Comparison of ENCODE assay signal across 1 cellular context in the genomic region with DNA sequence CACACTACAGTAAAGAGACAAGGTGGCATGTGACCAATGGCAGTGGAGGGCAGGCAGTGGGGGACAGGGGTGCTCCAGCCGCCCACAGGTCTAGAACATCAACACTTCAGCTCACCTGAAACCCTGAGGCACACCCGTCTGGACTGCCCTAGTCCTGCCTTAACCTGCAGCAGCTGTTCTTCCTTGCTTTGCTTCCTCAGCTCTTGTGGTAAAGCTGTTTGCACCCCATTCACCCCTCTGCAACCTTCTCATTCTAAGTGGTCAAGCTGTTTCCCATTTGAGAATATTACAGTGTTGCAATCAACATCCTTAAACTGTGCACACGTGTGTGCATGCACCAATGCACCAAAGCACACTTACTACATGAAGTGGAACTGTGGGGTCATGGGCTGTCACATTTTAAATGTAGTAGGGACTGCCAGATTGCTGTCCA.
A peak's percentile ranks its signal among the peaks of the same experiment; 100 is the strongest.
TF ChIP-seq lines count a peak whose summit lies in the region.

No MANE protein-coding gene starts in this region.

TF ChIP-seq in GM12878, 131 proteins besides CTCF, POLR2A, EP300 and RAD21 (continued from another document):
- TF ChIP-seq, protein P1, sequence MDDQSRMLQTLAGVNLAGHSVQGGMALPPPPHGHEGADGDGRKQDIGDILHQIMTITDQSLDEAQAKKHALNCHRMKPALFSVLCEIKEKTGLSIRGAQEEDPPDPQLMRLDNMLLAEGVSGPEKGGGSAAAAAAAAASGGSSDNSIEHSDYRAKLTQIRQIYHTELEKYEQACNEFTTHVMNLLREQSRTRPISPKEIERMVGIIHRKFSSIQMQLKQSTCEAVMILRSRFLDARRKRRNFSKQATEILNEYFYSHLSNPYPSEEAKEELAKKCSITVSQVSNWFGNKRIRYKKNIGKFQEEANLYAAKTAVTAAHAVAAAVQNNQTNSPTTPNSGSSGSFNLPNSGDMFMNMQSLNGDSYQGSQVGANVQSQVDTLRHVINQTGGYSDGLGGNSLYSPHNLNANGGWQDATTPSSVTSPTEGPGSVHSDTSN (IDR thresholded peaks at IDR 0.05; ENCODE audit: insufficient replicate concordance, low read depth, low read length), result no peak
- TF ChIP-seq ETV6 (conservative IDR thresholded peaks at IDR 0.05 in 1 of 2, IDR thresholded peaks at IDR 0.05 in 1 of 2; ENCODE audit: borderline replicate concordance in 1 of 2, low read depth in 1 of 2) (peak in 1 of 2 experiments; percentile 63; a peak in 1 of 4 replicates), NR2F1 (conservative IDR thresholded peaks at IDR 0.05) (peak; percentile 91), PAX5 (IDR thresholded peaks at IDR 0.05; ENCODE audit: borderline replicate concordance, low read depth, low read length) (peak; percentile 77), ZNF274 (IDR thresholded peaks at IDR 0.05; ENCODE audit: insufficient read depth, insufficient read length) (no peak), ZNF622 (IDR thresholded peaks at IDR 0.05) (no peak), STAT3 (IDR thresholded peaks at IDR 0.05; ENCODE audit: low read depth, low read length) (no peak), GABPA (IDR thresholded peaks at IDR 0.05; ENCODE audit: low read depth) (no peak), FOXK2 (IDR thresholded peaks at IDR 0.05) (no peak; the same call in 1 of the 2 replicates), ZNF384 (IDR thresholded peaks at IDR 0.05; ENCODE audit: borderline replicate concordance, low read depth, low read length) (no peak), CHD1 (IDR thresholded peaks at IDR 0.05; ENCODE audit: low read depth, low read length) (no peak), DPF2 (IDR thresholded peaks at IDR 0.05) (peak; percentile 61; the same call in 1 of the 2 replicates), TBL1XR1 (IDR thresholded peaks at IDR 0.05; ENCODE audit: low read depth, low read length) (no peak)
- TF ChIP-seq, protein P2, sequence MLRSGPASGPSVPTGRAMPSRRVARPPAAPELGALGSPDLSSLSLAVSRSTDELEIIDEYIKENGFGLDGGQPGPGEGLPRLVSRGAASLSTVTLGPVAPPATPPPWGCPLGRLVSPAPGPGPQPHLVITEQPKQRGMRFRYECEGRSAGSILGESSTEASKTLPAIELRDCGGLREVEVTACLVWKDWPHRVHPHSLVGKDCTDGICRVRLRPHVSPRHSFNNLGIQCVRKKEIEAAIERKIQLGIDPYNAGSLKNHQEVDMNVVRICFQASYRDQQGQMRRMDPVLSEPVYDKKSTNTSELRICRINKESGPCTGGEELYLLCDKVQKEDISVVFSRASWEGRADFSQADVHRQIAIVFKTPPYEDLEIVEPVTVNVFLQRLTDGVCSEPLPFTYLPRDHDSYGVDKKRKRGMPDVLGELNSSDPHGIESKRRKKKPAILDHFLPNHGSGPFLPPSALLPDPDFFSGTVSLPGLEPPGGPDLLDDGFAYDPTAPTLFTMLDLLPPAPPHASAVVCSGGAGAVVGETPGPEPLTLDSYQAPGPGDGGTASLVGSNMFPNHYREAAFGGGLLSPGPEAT (IDR thresholded peaks at IDR 0.05; ENCODE audit: low read depth), result peak; percentile 74; the same call in 1 of the 2 replicates
- TF ChIP-seq, protein P3, sequence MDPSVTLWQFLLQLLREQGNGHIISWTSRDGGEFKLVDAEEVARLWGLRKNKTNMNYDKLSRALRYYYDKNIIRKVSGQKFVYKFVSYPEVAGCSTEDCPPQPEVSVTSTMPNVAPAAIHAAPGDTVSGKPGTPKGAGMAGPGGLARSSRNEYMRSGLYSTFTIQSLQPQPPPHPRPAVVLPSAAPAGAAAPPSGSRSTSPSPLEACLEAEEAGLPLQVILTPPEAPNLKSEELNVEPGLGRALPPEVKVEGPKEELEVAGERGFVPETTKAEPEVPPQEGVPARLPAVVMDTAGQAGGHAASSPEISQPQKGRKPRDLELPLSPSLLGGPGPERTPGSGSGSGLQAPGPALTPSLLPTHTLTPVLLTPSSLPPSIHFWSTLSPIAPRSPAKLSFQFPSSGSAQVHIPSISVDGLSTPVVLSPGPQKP (IDR thresholded peaks at IDR 0.05; ENCODE audit: low read depth, low read length), result no peak
- TF ChIP-seq, protein P4, sequence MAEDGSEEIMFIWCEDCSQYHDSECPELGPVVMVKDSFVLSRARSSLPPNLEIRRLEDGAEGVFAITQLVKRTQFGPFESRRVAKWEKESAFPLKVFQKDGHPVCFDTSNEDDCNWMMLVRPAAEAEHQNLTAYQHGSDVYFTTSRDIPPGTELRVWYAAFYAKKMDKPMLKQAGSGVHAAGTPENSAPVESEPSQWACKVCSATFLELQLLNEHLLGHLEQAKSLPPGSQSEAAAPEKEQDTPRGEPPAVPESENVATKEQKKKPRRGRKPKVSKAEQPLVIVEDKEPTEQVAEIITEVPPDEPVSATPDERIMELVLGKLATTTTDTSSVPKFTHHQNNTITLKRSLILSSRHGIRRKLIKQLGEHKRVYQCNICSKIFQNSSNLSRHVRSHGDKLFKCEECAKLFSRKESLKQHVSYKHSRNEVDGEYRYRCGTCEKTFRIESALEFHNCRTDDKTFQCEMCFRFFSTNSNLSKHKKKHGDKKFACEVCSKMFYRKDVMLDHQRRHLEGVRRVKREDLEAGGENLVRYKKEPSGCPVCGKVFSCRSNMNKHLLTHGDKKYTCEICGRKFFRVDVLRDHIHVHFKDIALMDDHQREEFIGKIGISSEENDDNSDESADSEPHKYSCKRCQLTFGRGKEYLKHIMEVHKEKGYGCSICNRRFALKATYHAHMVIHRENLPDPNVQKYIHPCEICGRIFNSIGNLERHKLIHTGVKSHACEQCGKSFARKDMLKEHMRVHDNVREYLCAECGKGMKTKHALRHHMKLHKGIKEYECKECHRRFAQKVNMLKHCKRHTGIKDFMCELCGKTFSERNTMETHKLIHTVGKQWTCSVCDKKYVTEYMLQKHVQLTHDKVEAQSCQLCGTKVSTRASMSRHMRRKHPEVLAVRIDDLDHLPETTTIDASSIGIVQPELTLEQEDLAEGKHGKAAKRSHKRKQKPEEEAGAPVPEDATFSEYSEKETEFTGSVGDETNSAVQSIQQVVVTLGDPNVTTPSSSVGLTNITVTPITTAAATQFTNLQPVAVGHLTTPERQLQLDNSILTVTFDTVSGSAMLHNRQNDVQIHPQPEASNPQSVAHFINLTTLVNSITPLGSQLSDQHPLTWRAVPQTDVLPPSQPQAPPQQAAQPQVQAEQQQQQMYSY (CRISPR knock-in tag; IDR thresholded peaks at IDR 0.05), result no peak
